26 cellular contexts compared by ENCODE assay signal in genomic region chr1:153348511-153349362, GRCh38. TPM values are rescaled to one million over a fixed set of nuclear protein-coding genes. Genes with fewer than 3 reads are reported as not detected.
A peak's percentile ranks its signal among the peaks of the same experiment; 100 is the strongest.
DNase-seq lines count a peak whose midpoint lies in the region; ATAC-seq and TF ChIP-seq lines count a peak whose summit lies in the region.
"Had no signal": no experiment of that assay in that cellular context is flagged by ENCODE, and none has a peak within 500 bp of the region (broad histone marks: within the 10 kb centered on the region; RNA-seq: fewer than 3 reads in every experiment).

Gene PGLYRP4, minus strand, starts transcription at chr1:153348841. Its CDS starts 909 bp downstream, at chr1:153347932.

- H2AK5ac ChIP-seq in H9 (ENCODE audit: insufficient read length, low read length) = no peak within 1 kb of the TSS

- no peak within 1 kb of the TSS for H3T11ph ChIP-seq in H9 (ENCODE audit: low read length)

- no peak within 1 kb of the TSS for H3K23ac ChIP-seq in H9 (ENCODE audit: insufficient read length, low read depth, low read length)

- no CpG with 5 or more reads among the region's 10 CpGs for WGBS in H9 (ENCODE audit: extremely low coverage, insufficient read length, low lambda C conversion rate)
- 96% methylated on average over 4 of the region's 10 CpGs for WGBS in mammary epithelial cell (ENCODE audit: low coverage, missing lambda C conversion rate)

- H3K4me1 ChIP-seq in BLaER1 (peaks cover 62% of the 10 kb centered on the region), H9 (ENCODE audit: insufficient read depth, low read length) (no peaks in the 10 kb centered on the region), mammary epithelial cell (ENCODE audit: insufficient read depth, low read length) (no peaks in the 10 kb centered on the region)
- H3K4me1 ChIP-seq: parathyroid adenoma, sigmoid colon had no signal

- no peaks in the 10 kb centered on the region for H3K9me3 ChIP-seq in BLaER1
- no peaks in the 10 kb centered on the region for H3K9me3 ChIP-seq in H9 (ENCODE audit: control insufficient read depth, low read depth, low read length)
- H3K9me3 ChIP-seq in mammary epithelial cell (replicated peaks; ENCODE audit: insufficient read depth, low read length) = no peaks in the 10 kb centered on the region
- H3K9me3 ChIP-seq: Caco-2, lower lobe of right lung, sigmoid colon had no signal

- intact Hi-C loops in mammary epithelial cell (cut with micrococcal nuclease) (no loop called here), left colon (cut with DNase I, micrococcal nuclease) (no loop called here)

- H3K4me3 Mint-ChIP-seq in H9 = no peak within 1 kb of the TSS
- H3K4me3 Mint-ChIP-seq: activated naive CD4-positive, alpha-beta T cell treated with anti-CD3 and anti-CD28 coated beads, Interleukin-2, amount 50 U/mL, for 24 hours had no signal

- H4K91ac ChIP-seq in H9 (ENCODE audit: insufficient read length, low read depth, low read length) = no peak within 1 kb of the TSS

- no peak within 1 kb of the TSS for H2AFZ ChIP-seq in H9 (ENCODE audit: low read length)
- no peak within 1 kb of the TSS for H2AFZ ChIP-seq in mammary epithelial cell (ENCODE audit: low read depth, low read length)
- H2AFZ ChIP-seq: parathyroid adenoma had no signal

- H3K4me2 ChIP-seq in BLaER1 (peak within 1 kb of the TSS; percentile 19; the same call in 1 of the 2 replicates), H9 (ENCODE audit: insufficient read depth, insufficient read length, low read length) (no peak within 1 kb of the TSS), mammary epithelial cell (ENCODE audit: insufficient read depth, low read depth, low read length) (no peak within 1 kb of the TSS)

- H3K4me3 ChIP-seq in BLaER1 (no peak within 1 kb of the TSS), mammary epithelial cell (replicated peaks in 1 of 3; ENCODE audit: insufficient read depth in 1 of 3, low read depth in 2 of 3, low read length in 3 of 3) (no peak within 1 kb of the TSS)
- H3K4me3 ChIP-seq: lower lobe of right lung, sigmoid colon had no signal

- H3K27ac ChIP-seq in BLaER1 = no peak within 1 kb of the TSS
- no peak within 1 kb of the TSS for H3K27ac ChIP-seq in H9 (ENCODE audit: insufficient read length, low read depth, low read length)
- no peak within 1 kb of the TSS for H3K27ac ChIP-seq in mammary epithelial cell (ENCODE audit: insufficient read depth, low read depth, low read length)
- H3K27ac ChIP-seq: epithelial cell of prostate, HL-60, lower lobe of right lung, parathyroid adenoma, sigmoid colon had no signal

- no peak within 1 kb of the TSS for H4K5ac ChIP-seq in H9 (ENCODE audit: insufficient read length, low read depth, low read length)

- dilution Hi-C loops in mammary epithelial cell (cut with HindIII; ENCODE audit: low sequenced_read_pairs) = no loop called here

- H3K27me3 ChIP-seq in BLaER1 = 0 out of 2 replicates have a peak, but pooled peaks cover 3% of the 10 kb centered on the region
- H3K27me3 ChIP-seq in H9 (ENCODE audit: insufficient read depth, low read length) = no peaks in the 10 kb centered on the region
- no peaks in the 10 kb centered on the region for H3K27me3 ChIP-seq in mammary epithelial cell (ENCODE audit: insufficient read depth, low read length)

- no peaks in the 10 kb centered on the region for H3K79me1 ChIP-seq in H9 (ENCODE audit: insufficient read depth, low read depth, low read length, poor library complexity, severe bottlenecking)

- H3K56ac ChIP-seq in H9 (ENCODE audit: insufficient read length, low read depth, low read length) = no peak within 1 kb of the TSS

- no peaks in the 10 kb centered on the region for H3K9me3 Mint-ChIP-seq in H9
- H3K9me3 Mint-ChIP-seq: activated naive CD4-positive, alpha-beta T cell treated with anti-CD3 and anti-CD28 coated beads, Interleukin-2, amount 50 U/mL, for 24 hours; naive B cell had no signal

- no peaks in the 10 kb centered on the region for H3K79me2 ChIP-seq in H9 (ENCODE audit: insufficient read depth, low read length)
- no peaks in the 10 kb centered on the region for H3K79me2 ChIP-seq in mammary epithelial cell (ENCODE audit: insufficient read depth, low read length)
- H3K79me2 ChIP-seq: parathyroid adenoma had no signal

- H3K36me3 Mint-ChIP-seq in H9 (ENCODE audit: insufficient read depth in 1 of 3, low read depth in 3 of 3) = no peaks in the 10 kb centered on the region; a peak in 1 of 7 replicates
- H3K36me3 Mint-ChIP-seq: activated naive CD4-positive, alpha-beta T cell treated with anti-CD3 and anti-CD28 coated beads, Interleukin-2, amount 50 U/mL, for 24 hours; naive B cell had no signal

- H4K20me1 ChIP-seq in BLaER1 (peaks cover 9% of the 10 kb centered on the region), H9 (ENCODE audit: control insufficient read depth, insufficient read depth, insufficient read length) (no peaks in the 10 kb centered on the region), mammary epithelial cell (ENCODE audit: insufficient read depth, low read length) (no peaks in the 10 kb centered on the region)

- DNase-seq in H9 (peak; percentile 58), mammary epithelial cell (peak; percentile 61), left colon (no peak), NCI-H2107 treated with DMSO at 0.1 percent for 48 hours (lab: John Stamatoyannopoulos, UW; ENCODE audit: unreplicated experiment) (no peak), SKM-1 (lab: John Stamatoyannopoulos, UW; ENCODE audit: unreplicated experiment) (no peak), glomerular visceral epithelial cell (ENCODE audit: extremely low spot score) (no peak), NCI-H1417 treated with DMSO at 0.1 percent for 48 hours (lab: John Stamatoyannopoulos, UW) (no peak)
- DNase-seq: activated CD4-positive, alpha-beta T cell treated with anti-CD3 and anti-CD28 coated beads, Interleukin-2, amount 50 U/mL, for 48 hours; activated T-cell treated with anti-CD3 and anti-CD28 coated beads, Interleukin-2, amount 50 U/mL, for 48 hours; Caco-2; HCEC 1CT; KBM-7; lower lobe of right lung; naive B cell; NCI-H1092; NCI-H2107; sigmoid colon; stimulated activated CD4-positive, alpha-beta T cell treated with anti-CD3 and anti-CD28 coated beads, Interleukin-2, amount 100 ng/mL, for 24 hours; SW 1271 had no signal

- in situ Hi-C loops in mammary epithelial cell (cut with MboI; ENCODE audit: low sequenced_read_pairs in 2 of 2) = no loop called here

- H3K27ac Mint-ChIP-seq in H9 = no peak within 1 kb of the TSS; a peak in 1 of 7 replicates
- H3K27ac Mint-ChIP-seq: activated naive CD4-positive, alpha-beta T cell treated with anti-CD3 and anti-CD28 coated beads, Interleukin-2, amount 50 U/mL, for 24 hours had no signal

- no peak within 1 kb of the TSS for H2BK120ac ChIP-seq in H9 (ENCODE audit: low read depth, low read length, poor library complexity, severe bottlenecking)

- no peak within 1 kb of the TSS for H2BK5ac ChIP-seq in H9 (ENCODE audit: insufficient read length, low read length)

- ATAC-seq in left colon = peak; percentile 55
- ATAC-seq: lower lobe of right lung had no signal

- H3K27me3 Mint-ChIP-seq in H9 (ENCODE audit: low read depth) = peaks cover 30% of the 10 kb centered on the region

- H3K36me3 ChIP-seq in BLaER1 = no peaks in the 10 kb centered on the region
- H3K36me3 ChIP-seq in mammary epithelial cell (ENCODE audit: insufficient read depth, low read length) = no peaks in the 10 kb centered on the region
- H3K36me3 ChIP-seq: lower lobe of right lung, sigmoid colon had no signal

- H3K4me1 Mint-ChIP-seq in H9 = peaks cover 0 to 1% of the 10 kb centered on the region in 2 experiments; a peak in 1 of 4 replicates

- H3K23me2 ChIP-seq in H9 (ENCODE audit: insufficient read length, low read depth, low read length, poor library complexity, severe bottlenecking) = no peaks in the 10 kb centered on the region

- H2BK15ac ChIP-seq in H9 (ENCODE audit: low read depth, low read length) = no peak within 1 kb of the TSS

- CTCF ChIA-PET in mammary epithelial cell (lab: Charles Lee; ENCODE audit: low non-redundant PET) = interaction anchor here (0.8 kb wide), 1 partner anchor 158 kb away, joined by 7 read pairs; no protein-coding TSS in a partner anchor

- BruUV-seq in mammary epithelial cell (replicated peaks; lab: Mats Ljungman, UMichigan) = no TSS peak

- TF ChIP-seq CTCF in H9 (conservative IDR thresholded peaks at IDR 0.05) (0 out of 3 replicates have a peak, but pooled peaks have one; percentile 8), mammary epithelial cell (conservative IDR thresholded peaks at IDR 0.05 in 1 of 2, IDR thresholded peaks at IDR 0.05 in 1 of 2; ENCODE audit: extremely low read depth in 1 of 2, insufficient read depth in 1 of 2, low read depth in 1 of 2, low read length in 2 of 2) (no peak)

- H2BK20ac ChIP-seq in H9 (ENCODE audit: low read depth, low read length, poor library complexity, severe bottlenecking) = no peak within 1 kb of the TSS

- H3K18ac ChIP-seq in H9 (ENCODE audit: insufficient read length, low read depth, low read length) = no peak within 1 kb of the TSS

- no peak within 1 kb of the TSS for H3K14ac ChIP-seq in H9 (ENCODE audit: insufficient read depth, low read length)

- no peak within 1 kb of the TSS for H3K4ac ChIP-seq in H9 (ENCODE audit: low read depth, low read length)

- H2BK12ac ChIP-seq in H9 (ENCODE audit: insufficient read length, low read depth, low read length) = no peak within 1 kb of the TSS

- H3K9ac ChIP-seq in BLaER1 = no peak within 1 kb of the TSS; the same call in 1 of the 2 replicates
- H3K9ac ChIP-seq in H9 (ENCODE audit: extremely low read depth, insufficient read length, low read length) = no peak within 1 kb of the TSS
- no peak within 1 kb of the TSS for H3K9ac ChIP-seq in mammary epithelial cell (ENCODE audit: insufficient read depth, low read length)
- H3K9ac ChIP-seq: parathyroid adenoma had no signal

- no peak within 1 kb of the TSS for H4K8ac ChIP-seq in H9 (replicated peaks; ENCODE audit: insufficient read length, low read depth, low read length)

RNA-seq across cellular contexts. Expression of gene PGLYRP4, which starts in this region (rescaled TPM):
- total RNA-seq in H9 (2021) (not detected in 2 replicates), mammary epithelial cell (under 1 TPM; 0.17 to 0.87 TPM), left colon (not detected)
- polyA plus RNA-seq in mammary epithelial cell = 0.11 TPM
- polyA minus RNA-seq in mammary epithelial cell = not detected
- total RNA-seq: Caco-2, glomerular endothelial cell, RPMI7951, sigmoid colon had no signal

Comparison
In these comparisons a context has a peak if more than half of its experiments do, and no peak if none do; other contexts are left out.
1. Peak in DNase-seq in H9; RNA of the gene not detected or under 1 TPM.
2. Peak in DNase-seq in mammary epithelial cell; RNA of the gene not detected or under 1 TPM.
3. Peak in ATAC-seq in left colon; RNA of the gene not detected or under 1 TPM.